Comparison of ENCODE assay signal across 16 cellular contexts in genomic region chr3:64954995-64955636, GRCh38.
DNase-seq lines count a peak whose midpoint lies in the region; FAIRE-seq and TF ChIP-seq lines count a peak whose summit lies in the region.
"Had no signal": no experiment of that assay in that cellular context is flagged by ENCODE, and none has a peak within 500 bp of the region (broad histone marks: within the 10 kb centered on the region; RNA-seq: fewer than 3 reads in every experiment).

No MANE protein-coding gene starts in this region.

- H3K79me1 ChIP-seq in H1 (ENCODE audit: low read depth, low read length) = no peaks in the 10 kb centered on the region

- H4K91ac ChIP-seq in H1 (replicated peaks; ENCODE audit: insufficient read length, low read length) = no peak overlapping the region

- H3K4me2 ChIP-seq in mammary epithelial cell (ENCODE audit: insufficient read depth, low read depth, low read length) (no peak overlapping the region), H1 (ENCODE audit: insufficient read depth in 1 of 2, low read depth in 2 of 2, low read length in 2 of 2) (no peak overlapping the region)

- no peak overlapping the region for H2BK5ac ChIP-seq in H1 (ENCODE audit: low read depth, low read length)

- H3K27ac Mint-ChIP-seq in MCF 10A (ENCODE audit: low read depth, unreplicated experiment) = no peak overlapping the region
- H3K27ac Mint-ChIP-seq: effector memory CD8-positive, alpha-beta T cell had no signal

- no peak overlapping the region for H3K4me3 Mint-ChIP-seq in MCF 10A (ENCODE audit: unreplicated experiment)
- H3K4me3 Mint-ChIP-seq: effector memory CD8-positive, alpha-beta T cell had no signal

- H2BK15ac ChIP-seq in H1 (ENCODE audit: low read length) = no peak overlapping the region

- H2BK120ac ChIP-seq in H1 (replicated peaks; ENCODE audit: low read depth, low read length) = no peak overlapping the region

- no peak overlapping the region for H3K18ac ChIP-seq in H1 (ENCODE audit: extremely low read depth, low read length)

- no peak overlapping the region for H4K8ac ChIP-seq in H1 (ENCODE audit: extremely low read depth, insufficient read depth, low read length)

- H3K9ac ChIP-seq in mammary epithelial cell (ENCODE audit: insufficient read depth, low read length) (no peak overlapping the region), H1 (replicated peaks in 1 of 4; ENCODE audit: extremely low read depth in 1 of 4, low read depth in 3 of 4, low read length in 3 of 4) (no peak overlapping the region)
- H3K9ac ChIP-seq: parathyroid adenoma had no signal

- TF ChIP-seq POLR2A in H1 (IDR thresholded peaks at IDR 0.05; ENCODE audit: control extremely low read depth in 1 of 2, low read depth in 2 of 2, low read length in 2 of 2) (no peak), uterus (IDR thresholded peaks at IDR 0.05) (no peak)

- H4K20me1 ChIP-seq in mammary epithelial cell (ENCODE audit: insufficient read depth, low read length) (no peaks in the 10 kb centered on the region), H1 (replicated peaks in 1 of 2; ENCODE audit: control insufficient read depth in 1 of 2, insufficient read depth in 2 of 2, low read length in 2 of 2) (no peaks in the 10 kb centered on the region)

- TF ChIP-seq RAD21 in H1 (IDR thresholded peaks at IDR 0.05 in 1 of 2, conservative IDR thresholded peaks at IDR 0.05 in 1 of 2; ENCODE audit: low read depth in 2 of 2, low read length in 2 of 2) = no peak

- FAIRE-seq in H1 (lab: Jason Lieb, UNC) = peak; percentile 39
- FAIRE-seq: HTR-8/SVneo had no signal

- H3K27me3 Mint-ChIP-seq in MCF 10A (ENCODE audit: insufficient read depth, unreplicated experiment) = no peaks in the 10 kb centered on the region
- H3K27me3 Mint-ChIP-seq: effector memory CD8-positive, alpha-beta T cell had no signal

- H3K4me1 Mint-ChIP-seq in MCF 10A (ENCODE audit: insufficient read depth, unreplicated experiment) = peaks cover 5% of the 10 kb centered on the region

- dilution Hi-C loops in mammary epithelial cell (cut with HindIII; ENCODE audit: low sequenced_read_pairs) = no loop called here

- H2AK5ac ChIP-seq in H1 (ENCODE audit: low read depth, low read length) = no peak overlapping the region

- H3K4ac ChIP-seq in H1 (replicated peaks; ENCODE audit: insufficient read length, low read depth, low read length) = no peak overlapping the region

- intact Hi-C loops in MCF 10A (cut with micrococcal nuclease) = no loop called here
- intact Hi-C loops in mammary epithelial cell (cut with micrococcal nuclease) = loop anchor here (10.0 kb wide), 1 partner anchor 190 kb away; no protein-coding TSS in a partner anchor
- intact Hi-C loops in uterus (cut with DNase I; ENCODE audit: low total_unique reads) = no loop called here
- intact Hi-C loops in dorsolateral prefrontal cortex (cut with DNase I) = no loop called here

- 75% methylated on average over 4 of the region's 4 CpGs for WGBS in mammary epithelial cell (ENCODE audit: low coverage, missing lambda C conversion rate)
- WGBS in H1 (ENCODE audit: extremely low coverage in 1 of 2, insufficient coverage in 1 of 2, insufficient read length in 1 of 2, insufficient replicate concordance in 2 of 2, low coverage in 1 of 2, low lambda C conversion rate in 2 of 2, missing lambda C conversion rate in 1 of 2), 2 experiments = 86% methylated on average over 4 of the region's 4 CpGs; no CpG with 5 or more reads in 1 of the 2 experiments

- no peaks in the 10 kb centered on the region for H3K9me3 Mint-ChIP-seq in MCF 10A (ENCODE audit: unreplicated experiment)

- peak; percentile 14 for DNase-seq in MCF 10A (ENCODE audit: unreplicated experiment)
- no peak for DNase-seq in mammary epithelial cell
- no peak for DNase-seq in H1 (ENCODE audit: low read depth in 1 of 2, low spot score in 2 of 2)
- DNase-seq in lung microvascular endothelial cell (ENCODE audit: low read depth in 2 of 2) = peak; percentile 80 to 99
- peak in 1 of 2 donors; percentile 54 for DNase-seq in uterus
- DNase-seq in dorsolateral prefrontal cortex = no peak
- DNase-seq in iPS-NIHi11 (ENCODE audit: low spot score) = no peak
- DNase-seq in T-helper 1 cell = no peak
- DNase-seq: activated CD4-positive, alpha-beta T cell treated with anti-CD3 and anti-CD28 coated beads for 1 hour; amniotic stem cell; effector memory CD8-positive, alpha-beta T cell; NCI-H1092 treated with DMSO at 0.1 percent for 48 hours; NK-92 treated with Interleukin-12 subunit alpha and Interleukin-12 subunit beta, amount 100 ng/mL, for 24 hours had no signal

- H3K36me3 ChIP-seq in mammary epithelial cell (ENCODE audit: insufficient read depth, low read length) = no peaks in the 10 kb centered on the region
- no peaks in the 10 kb centered on the region; a peak in 1 of 8 replicates for H3K36me3 ChIP-seq in H1 (ENCODE audit: control insufficient read depth in 2 of 4, insufficient read depth in 4 of 4, low read length in 3 of 4)
- H3K36me3 ChIP-seq in uterus = no peaks in the 10 kb centered on the region

- H4K5ac ChIP-seq in H1 (ENCODE audit: insufficient read length, low read depth, low read length) = no peak overlapping the region

- H2AFZ ChIP-seq in mammary epithelial cell (ENCODE audit: low read depth, low read length) = no peak overlapping the region
- H2AFZ ChIP-seq in H1 (ENCODE audit: low read length) = no peak overlapping the region
- H2AFZ ChIP-seq: parathyroid adenoma had no signal

- H3K4me3 ChIP-seq in mammary epithelial cell (replicated peaks in 1 of 3; ENCODE audit: insufficient read depth in 1 of 3, low read depth in 2 of 3, low read length in 3 of 3) (no peak overlapping the region), H1 (ENCODE audit: extremely low read depth in 1 of 4, insufficient read depth in 2 of 4, low read depth in 3 of 4, low read length in 4 of 4) (no peak overlapping the region), uterus (no peak overlapping the region), dorsolateral prefrontal cortex (no peak overlapping the region)
- H3K4me3 ChIP-seq: SK-N-MC had no signal

- H2BK12ac ChIP-seq in H1 (ENCODE audit: low read depth, low read length) = no peak overlapping the region

- CTCF ChIA-PET in MCF 10A (lab: Yijun Ruan, JAX) = no interaction called here
- CTCF ChIA-PET in mammary epithelial cell (lab: Charles Lee; ENCODE audit: low non-redundant PET) = no interaction called here
- CTCF ChIA-PET in H1 (lab: Charles Lee; ENCODE audit: partially characterized antibody) = no interaction called here

- H3K23ac ChIP-seq in H1 (ENCODE audit: insufficient read length) = no peak overlapping the region

- POLR2A ChIA-PET in MCF 10A (lab: Yijun Ruan, JAX) (interaction anchor here (0.6 kb wide), 1 partner anchor 1535 kb away, joined by 3 read pairs; no protein-coding TSS in a partner anchor), H1 (lab: Charles Lee; ENCODE audit: partially characterized antibody) (interaction anchor here (1.0 kb wide), 1 partner anchor 10 kb away, joined by 3 read pairs; no protein-coding TSS in a partner anchor)

- BruUV-seq in MCF 10A (replicated peaks; lab: Mats Ljungman, UMichigan) = no TSS peak
- BruUV-seq in mammary epithelial cell (replicated peaks; lab: Mats Ljungman, UMichigan) = no TSS peak

- no peak overlapping the region for H2BK20ac ChIP-seq in H1 (ENCODE audit: low read length)

- H3K27me3 ChIP-seq in mammary epithelial cell (ENCODE audit: insufficient read depth, low read length) (no peaks in the 10 kb centered on the region), H1 (replicated peaks in 1 of 4; ENCODE audit: control insufficient read depth in 3 of 4, extremely low read depth in 1 of 4, insufficient read depth in 3 of 4, low read length in 3 of 4) (no peaks in the 10 kb centered on the region), uterus (no peaks in the 10 kb centered on the region), dorsolateral prefrontal cortex (no peaks in the 10 kb centered on the region)

- no peak for TF ChIP-seq EP300 in H1 (IDR thresholded peaks at IDR 0.05; ENCODE audit: borderline replicate concordance in 1 of 2, low read depth in 2 of 2, low read length in 2 of 2)

- H3K4me1 ChIP-seq in mammary epithelial cell (ENCODE audit: insufficient read depth, low read length) = no peaks in the 10 kb centered on the region
- H3K4me1 ChIP-seq in H1 (replicated peaks in 1 of 4; ENCODE audit: control insufficient read depth in 3 of 4, insufficient read depth in 4 of 4, low read length in 3 of 4) = no peaks in the 10 kb centered on the region
- H3K4me1 ChIP-seq in uterus = no peaks in the 10 kb centered on the region
- H3K4me1 ChIP-seq: parathyroid adenoma had no signal

- H3K36me3 Mint-ChIP-seq in MCF 10A (ENCODE audit: insufficient read depth, unreplicated experiment) = no peaks in the 10 kb centered on the region

- in situ Hi-C loops in mammary epithelial cell (cut with MboI; ENCODE audit: low sequenced_read_pairs in 2 of 2) = no loop called here

- TF ChIP-seq CTCF in MCF 10A (IDR thresholded peaks at IDR 0.05; ENCODE audit: unreplicated experiment) (no peak), mammary epithelial cell (conservative IDR thresholded peaks at IDR 0.05 in 1 of 2, IDR thresholded peaks at IDR 0.05 in 1 of 2; ENCODE audit: extremely low read depth in 1 of 2, insufficient read depth in 1 of 2, low read depth in 1 of 2, low read length in 2 of 2) (no peak), H1 (IDR thresholded peaks at IDR 0.05; ENCODE audit: control extremely low read depth in 1 of 3, insufficient read depth in 1 of 3, low read depth in 1 of 3, low read length in 3 of 3) (no peak), uterus (IDR thresholded peaks at IDR 0.05) (no peak), dorsolateral prefrontal cortex (IDR thresholded peaks at IDR 0.05 in 54 of 56, conservative IDR thresholded peaks at IDR 0.05 in 2 of 56; ENCODE audit: low read depth in 1 of 56, partially characterized antibody in 56 of 56) (no peak)

- no peaks in the 10 kb centered on the region for H3K9me3 ChIP-seq in mammary epithelial cell (replicated peaks; ENCODE audit: insufficient read depth, low read length)
- H3K9me3 ChIP-seq in H1 (ENCODE audit: insufficient read depth in 2 of 2, low read depth in 1 of 2, low read length in 1 of 2) = no peaks in the 10 kb centered on the region
- H3K9me3 ChIP-seq in uterus = no peaks in the 10 kb centered on the region

- no peak overlapping the region for H3K14ac ChIP-seq in H1 (ENCODE audit: insufficient read length)

- H3K79me2 ChIP-seq in mammary epithelial cell (ENCODE audit: insufficient read depth, low read length) (no peaks in the 10 kb centered on the region), H1 (ENCODE audit: control insufficient read depth in 1 of 2, insufficient read depth in 2 of 2, low read length in 2 of 2) (no peaks in the 10 kb centered on the region)
- H3K79me2 ChIP-seq: parathyroid adenoma had no signal

- H3K23me2 ChIP-seq in H1 (ENCODE audit: low read depth, low read length) = no peaks in the 10 kb centered on the region

- H3K56ac ChIP-seq in H1 (replicated peaks; ENCODE audit: insufficient read length, low read depth, low read length) = no peak overlapping the region

- H3K27ac ChIP-seq in mammary epithelial cell (ENCODE audit: insufficient read depth, low read depth, low read length) (no peak overlapping the region), H1 (ENCODE audit: low read depth, low read length) (no peak overlapping the region), uterus (peak overlapping the region; percentile 56 to 70), dorsolateral prefrontal cortex (peak overlapping the region in 2 of 59 donors; percentile 18 to 21)
- H3K27ac ChIP-seq: parathyroid adenoma, SK-N-MC had no signal

TF ChIP-seq in H1, 55 proteins besides CTCF, POLR2A, EP300 and RAD21 (continues in another document):
- no peak for TF ChIP-seq RFX5 (IDR thresholded peaks at IDR 0.05; ENCODE audit: borderline replicate concordance, low read depth, low read length)

Comparison
In these comparisons a context has a peak if more than half of its experiments do, and no peak if none do; other contexts are left out.
1. DNase-seq: peak in MCF 10A (single experiment) and lung microvascular endothelial cell (2 of 2); none in mammary epithelial cell (single experiment), H1 (0 of 2), dorsolateral prefrontal cortex (0 of 10), iPS-NIHi11 (single experiment) and T-helper 1 cell (0 of 5).
2. H3K27ac ChIP-seq: peak in uterus (2 of 2); none in mammary epithelial cell (single experiment) and H1 (single experiment).